In genomic region chr1:47333922-47334764, GRCh38 we compare ENCODE assay signal across 8 cellular contexts. TPM values are rescaled to one million over a fixed set of nuclear protein-coding genes. Genes with fewer than 3 reads are reported as not detected.
A peak's percentile ranks its signal among the peaks of the same experiment; 100 is the strongest.
DNase-seq lines count a peak whose midpoint lies in the region; ATAC-seq and TF ChIP-seq lines count a peak whose summit lies in the region.

No MANE protein-coding gene starts in this region.

- ATAC-seq in GM18861 (IDR thresholded peaks at IDR 0.05; ENCODE audit: unreplicated experiment): peak; percentile 71
- ATAC-seq in HG03066 (IDR thresholded peaks at IDR 0.05; ENCODE audit: low read depth, unreplicated experiment): peak; percentile 80
- peak; percentile 90 for ATAC-seq in left lobe of liver

- peak overlapping the region; percentile 95 for H3K4me3 ChIP-seq in choroid plexus epithelial cell (ENCODE audit: low read depth, low read length)

- DNase-seq in AG09319 (ENCODE audit: extremely low read depth, low read depth) (peak; percentile 45), NCI-H2196 treated with DMSO at 0.1 percent for 48 hours (lab: John Stamatoyannopoulos, UW; ENCODE audit: unreplicated experiment) (peak; percentile 70), choroid plexus epithelial cell (ENCODE audit: low read depth) (peak; percentile 77), left lobe of liver (ENCODE audit: low spot score) (peak; percentile 93)
- DNase-seq in activated CD4-positive, CD25-positive, alpha-beta regulatory T cell treated with anti-CD3 and anti-CD28 coated beads, Interleukin-2, amount 50 U/mL, for 72 hours: peak; percentile 80
- peak; percentile 59 for DNase-seq in stimulated activated CD4-positive, alpha-beta T cell treated with anti-CD3 and anti-CD28 coated beads, Interleukin-2, amount 100 ng/mL, for 4 hours (ENCODE audit: low read depth)

- TF ChIP-seq CTCF in AG09319 (IDR thresholded peaks at IDR 0.05; ENCODE audit: low read depth, low read length) (peak; percentile 22), choroid plexus epithelial cell (conservative IDR thresholded peaks at IDR 0.05; ENCODE audit: low read depth, low read length) (peak; percentile 43)

RNA-seq across cellular contexts. Expression of gene CMPK1, which starts 0.6 kb away (rescaled TPM):
- 119 TPM for total RNA-seq in left lobe of liver

RNA-seq across cellular contexts. Expression of gene STIL, which starts 20.2 kb away (rescaled TPM):
- total RNA-seq in left lobe of liver: 0.33 TPM

Comparison
In these comparisons a context has a peak if more than half of its experiments do, and no peak if none do; other contexts are left out.
1. Peak in every context shown above with its lines: DNase-seq, ATAC-seq and H3K4me3 ChIP-seq.